ENCODE assay signal across 11 cellular contexts in the genomic region with DNA sequence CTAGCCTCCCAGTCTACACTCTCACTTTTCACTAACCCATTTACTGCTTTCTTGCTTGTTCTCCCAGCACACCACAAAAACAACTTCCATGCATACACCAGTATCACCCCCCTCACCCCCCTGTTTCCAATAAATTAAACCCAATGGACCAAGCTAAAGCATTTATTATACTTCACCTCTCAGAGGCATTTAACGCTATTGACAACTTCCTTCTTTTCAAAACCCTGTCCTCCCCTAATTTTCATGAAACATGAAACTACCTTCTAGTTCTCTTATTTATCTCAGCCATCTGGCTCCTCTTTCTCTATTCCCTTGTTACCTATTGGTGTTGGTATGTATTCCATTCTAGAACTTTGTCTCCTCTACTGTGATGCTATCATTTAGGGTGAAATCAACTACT. TPM values are rescaled to one million over a fixed set of nuclear protein-coding genes. Genes with fewer than 3 reads are reported as not detected.
DNase-seq lines count a peak whose midpoint lies in the region; ATAC-seq, FAIRE-seq and TF ChIP-seq lines count a peak whose summit lies in the region.
"Had no signal": no experiment of that assay in that cellular context is flagged by ENCODE, and none has a peak within 500 bp of the region (broad histone marks: within the 10 kb centered on the region; RNA-seq: fewer than 3 reads in every experiment).

No MANE protein-coding gene starts in this region.

- H3K36me3 Mint-ChIP-seq in activated naive CD4-positive, alpha-beta T cell treated with anti-CD3 and anti-CD28 coated beads for 36 hours (ENCODE audit: low read depth) = peaks cover 71% of the 10 kb centered on the region
- H3K36me3 Mint-ChIP-seq in T-helper 17 cell (ENCODE audit: low read depth) = peaks cover 6% of the 10 kb centered on the region
- H3K36me3 Mint-ChIP-seq in stimulated activated memory B cell treated with anti-CD40 and anti-IgM and Interleukin-4, amounts not matched to agents 10 μg/mL and 1 μg/mL and 100 μg/mL, for 72 hours = peaks cover 73% of the 10 kb centered on the region

- no peaks in the 10 kb centered on the region for H3K9me3 Mint-ChIP-seq in activated naive CD4-positive, alpha-beta T cell treated with anti-CD3 and anti-CD28 coated beads for 36 hours
- H3K9me3 Mint-ChIP-seq in stimulated activated memory B cell treated with anti-CD40 and anti-IgM and Interleukin-4, amounts not matched to agents 10 μg/mL and 1 μg/mL and 100 μg/mL, for 72 hours = peaks cover 5% of the 10 kb centered on the region

- POLR2A ChIA-PET in A673 (lab: Charles Lee; ENCODE audit: low non-redundant PET) = no interaction called here

- H3K4me3 ChIP-seq in small intestine (ENCODE audit: low read depth in 1 of 2, low read length in 2 of 2) = no peak overlapping the region
- no peak overlapping the region for H3K4me3 ChIP-seq in A673 (ENCODE audit: low read depth, low read length, poor library complexity, severe bottlenecking)
- H3K4me3 ChIP-seq: cardiac muscle cell had no signal

- peak overlapping the region; percentile 32 for H3K4me3 Mint-ChIP-seq in activated naive CD4-positive, alpha-beta T cell treated with anti-CD3 and anti-CD28 coated beads for 36 hours
- peak overlapping the region; percentile 28 for H3K4me3 Mint-ChIP-seq in T-helper 17 cell
- H3K4me3 Mint-ChIP-seq in stimulated activated memory B cell treated with anti-CD40 and anti-IgM and Interleukin-4, amounts not matched to agents 10 μg/mL and 1 μg/mL and 100 μg/mL, for 72 hours = peak overlapping the region; percentile 50

- no peak for DNase-seq in activated naive CD4-positive, alpha-beta T cell treated with anti-CD3 and anti-CD28 coated beads for 36 hours
- DNase-seq in activated naive CD4-positive, alpha-beta T cell (lab: John Stamatoyannopoulos, UW) = no peak
- DNase-seq in T-helper 17 cell (no peak), small intestine (no peak), A673 (ENCODE audit: low spot score) (no peak), T-helper 9 cell (no peak)
- DNase-seq: T1000 had no signal

- H3K27ac Mint-ChIP-seq in activated naive CD4-positive, alpha-beta T cell treated with anti-CD3 and anti-CD28 coated beads for 36 hours = peak overlapping the region; percentile 76
- H3K27ac Mint-ChIP-seq in T-helper 17 cell = peak overlapping the region; percentile 98
- H3K27ac Mint-ChIP-seq in stimulated activated memory B cell treated with anti-CD40 and anti-IgM and Interleukin-4, amounts not matched to agents 10 μg/mL and 1 μg/mL and 100 μg/mL, for 72 hours = peak overlapping the region; percentile 69

- no TSS peak for BruUV-seq in A673 (replicated peaks; lab: Mats Ljungman, UMichigan)

- H3K27ac ChIP-seq in small intestine (ENCODE audit: low read depth in 1 of 2, low read length in 1 of 2) (no peak overlapping the region), A673 (ENCODE audit: low read depth, low read length, poor library complexity, severe bottlenecking) (no peak overlapping the region)
- H3K27ac ChIP-seq: C4-2B, cardiac muscle cell had no signal

- 58 to 74% (median 66%) methylated on average over 1 of the region's 1 CpG for WGBS in small intestine, 3 donors

- H3K4me1 ChIP-seq in small intestine (ENCODE audit: control insufficient read depth in 2 of 2, insufficient read depth in 1 of 2, low read depth in 1 of 2, low read length in 1 of 2) = no peaks in the 10 kb centered on the region
- H3K4me1 ChIP-seq in A673 (ENCODE audit: insufficient read depth, low read length, poor library complexity, severe bottlenecking) = no peaks in the 10 kb centered on the region

- CTCF ChIA-PET in activated naive CD4-positive, alpha-beta T cell treated with anti-CD3 and anti-CD28 coated beads for 36 hours (lab: Charles Lee) = interaction anchor here (0.6 to 1.9 kb wide), 4 partner anchors 10 to 109 kb away, joined by 3 to 4 read pairs (median 4); no protein-coding TSS in a partner anchor
- CTCF ChIA-PET in A673 (lab: Charles Lee) = interaction anchor here (0.6 kb wide), 1 partner anchor 737 kb away, joined by 3 read pairs; no protein-coding TSS in a partner anchor

- H3K36me3 ChIP-seq in small intestine (ENCODE audit: control insufficient read depth in 2 of 2, insufficient read depth in 2 of 2, low read length in 2 of 2) = no peaks in the 10 kb centered on the region
- H3K36me3 ChIP-seq in A673 (ENCODE audit: insufficient read depth, low read length, poor library complexity, severe bottlenecking) = no peaks in the 10 kb centered on the region
- H3K36me3 ChIP-seq: cardiac muscle cell had no signal

- intact Hi-C loops in activated naive CD4-positive, alpha-beta T cell treated with anti-CD3 and anti-CD28 coated beads for 36 hours (cut with micrococcal nuclease) = no loop called here
- intact Hi-C loops in A673 (cut with micrococcal nuclease; ENCODE audit: unreplicated experiment) = no loop called here

- ATAC-seq in HG03175 (IDR thresholded peaks at IDR 0.05; ENCODE audit: unreplicated experiment) (peak; percentile 35), T-helper 17 cell (no peak)
- peak; percentile 73 for ATAC-seq in stimulated activated memory B cell treated with anti-CD40 and anti-IgM and Interleukin-4, amounts not matched to agents 10 μg/mL and 1 μg/mL and 100 μg/mL, for 72 hours

- H3K27me3 Mint-ChIP-seq in activated naive CD4-positive, alpha-beta T cell treated with anti-CD3 and anti-CD28 coated beads for 36 hours (ENCODE audit: low read depth) = no peaks in the 10 kb centered on the region
- no peaks in the 10 kb centered on the region for H3K27me3 Mint-ChIP-seq in T-helper 17 cell
- no peaks in the 10 kb centered on the region for H3K27me3 Mint-ChIP-seq in stimulated activated memory B cell treated with anti-CD40 and anti-IgM and Interleukin-4, amounts not matched to agents 10 μg/mL and 1 μg/mL and 100 μg/mL, for 72 hours

- FAIRE-seq in small intestine (lab: Jason Lieb, UNC) = no peak

- no peak for TF ChIP-seq CTCF in A673 (conservative IDR thresholded peaks at IDR 0.05; ENCODE audit: low read depth, low read length)

- peaks cover 86% of the 10 kb centered on the region for H3K4me1 Mint-ChIP-seq in activated naive CD4-positive, alpha-beta T cell treated with anti-CD3 and anti-CD28 coated beads for 36 hours (ENCODE audit: low read depth)
- peaks cover 59% of the 10 kb centered on the region for H3K4me1 Mint-ChIP-seq in T-helper 17 cell
- peaks cover 80% of the 10 kb centered on the region for H3K4me1 Mint-ChIP-seq in stimulated activated memory B cell treated with anti-CD40 and anti-IgM and Interleukin-4, amounts not matched to agents 10 μg/mL and 1 μg/mL and 100 μg/mL, for 72 hours

- H3K27me3 ChIP-seq in small intestine (ENCODE audit: control insufficient read depth in 2 of 2, insufficient read depth in 2 of 2, low read length in 2 of 2) (no peaks in the 10 kb centered on the region), A673 (replicated peaks; ENCODE audit: insufficient read depth, low read depth, low read length, poor library complexity) (no peaks in the 10 kb centered on the region)
- H3K27me3 ChIP-seq: cardiac muscle cell had no signal

- no peaks in the 10 kb centered on the region for H3K9me3 ChIP-seq in T-helper 17 cell (ENCODE audit: control insufficient read depth, low read length, poor library complexity, severe bottlenecking)
- no peaks in the 10 kb centered on the region for H3K9me3 ChIP-seq in small intestine (ENCODE audit: control insufficient read depth, low read depth)
- H3K9me3 ChIP-seq in A673 (ENCODE audit: low read depth, low read length, poor library complexity, severe bottlenecking) = no peaks in the 10 kb centered on the region

RNA-seq across cellular contexts. Expression of a gene that starts 32.3 kb away (rescaled TPM):
- 100 to 1,000 TPM; 689 to 714 TPM for total RNA-seq in activated naive CD4-positive, alpha-beta T cell treated with anti-CD3 and anti-CD28 coated beads for 36 hours
- total RNA-seq in T-helper 17 cell = 100 to 1,000 TPM; 697 to 813 TPM
- 1 to 10 TPM; 1.6 to 6.8 (median 3.8) TPM for polyA plus RNA-seq in small intestine
- not detected in 2 replicates for total RNA-seq in A673 (2021)
- total RNA-seq: cardiac muscle cell had no signal
- polyA plus RNA-seq: cardiac muscle cell had no signal

Comparison
In these comparisons a context has a peak if more than half of its experiments do, and no peak if none do; other contexts are left out.
1. RNA of a gene that starts 32.3 kb away (total RNA-seq): 697 to 813 TPM in T-helper 17 cell and 689 to 714 TPM in activated naive CD4-positive, alpha-beta T cell treated with anti-CD3 and anti-CD28 coated beads for 36 hours; not detected in A673; every median in the first group is over 100 times any median in the second.
2. Peak in every context shown above with its lines, with median percentiles within 50 percentile points of each other: H3K27ac Mint-ChIP-seq and H3K4me3 Mint-ChIP-seq.